Comparison of ENCODE assay signal across 2 cellular contexts in the genomic region with DNA sequence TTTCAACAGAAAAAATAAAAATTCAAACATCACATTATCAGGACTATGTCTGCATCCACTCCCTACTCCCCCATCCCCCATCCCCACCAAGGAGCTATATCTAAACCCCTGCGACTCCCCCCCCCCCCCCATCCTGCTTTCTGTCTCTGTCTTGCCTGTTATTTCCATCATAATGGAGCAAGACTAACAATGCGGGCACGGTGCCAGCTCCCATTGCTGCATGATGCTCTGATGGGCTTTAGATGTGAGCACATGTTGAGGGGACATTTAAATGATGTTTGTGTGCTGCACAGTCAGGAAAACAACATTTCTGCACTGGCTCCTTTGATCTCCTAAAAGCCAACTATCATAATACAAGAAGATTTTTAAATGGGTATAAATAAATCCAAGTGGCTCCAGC.
TF ChIP-seq lines count a peak whose summit lies in the region.

No MANE protein-coding gene starts in this region.

TF ChIP-seq in SK-N-SH, 30 proteins besides CTCF, POLR2A, EP300 and RAD21 (continued from another document):
- TF ChIP-seq ZBTB33 (IDR thresholded peaks at IDR 0.05; ENCODE audit: borderline replicate concordance, low read depth), result no peak

TF ChIP-seq in SK-N-SH treated with all-trans-retinoic acid at 6 μM for 48 hours, 23 proteins besides CTCF, POLR2A, EP300 and RAD21 (continued from another document):
- TF ChIP-seq POU6F1 (CRISPR knock-in tag; IDR thresholded peaks at IDR 0.05; ENCODE audit: borderline replicate concordance, low read depth) (no peak), ISL1 (CRISPR knock-in tag; IDR thresholded peaks at IDR 0.05) (no peak), ZNF8 (CRISPR knock-in tag; IDR thresholded peaks at IDR 0.05) (no peak), ZFP30 (CRISPR knock-in tag; IDR thresholded peaks at IDR 0.05) (no peak), TCF4 (CRISPR knock-in tag; IDR thresholded peaks at IDR 0.05; ENCODE audit: borderline replicate concordance) (no peak), ZC3H10 (CRISPR knock-in tag; IDR thresholded peaks at IDR 0.05) (no peak), PPARA (CRISPR knock-in tag; IDR thresholded peaks at IDR 0.05; ENCODE audit: borderline replicate concordance) (no peak), ESRRG (CRISPR knock-in tag; IDR thresholded peaks at IDR 0.05) (no peak), BACH2 (CRISPR knock-in tag; IDR thresholded peaks at IDR 0.05; ENCODE audit: borderline replicate concordance) (no peak), ARNTL (CRISPR knock-in tag; IDR thresholded peaks at IDR 0.05; ENCODE audit: borderline replicate concordance, low read depth) (no peak), OSR1 (CRISPR knock-in tag; IDR thresholded peaks at IDR 0.05) (no peak)
TF ChIP-seq in SK-N-SH treated with all-trans-retinoic acid at 6 μM for 48 hours: peak in this region for 0.
